Comparison of ENCODE assay signal across 8 cellular contexts in genomic region chr20:20734475-20734948, GRCh38. TPM values are rescaled to one million over a fixed set of nuclear protein-coding genes. Genes with fewer than 3 reads are reported as not detected.
DNase-seq lines count a peak whose midpoint lies in the region; ATAC-seq, FAIRE-seq and TF ChIP-seq lines count a peak whose summit lies in the region.
"Had no signal": no experiment of that assay in that cellular context is flagged by ENCODE, and none has a peak within 500 bp of the region (broad histone marks: within the 10 kb centered on the region; RNA-seq: fewer than 3 reads in every experiment).

No MANE protein-coding gene starts in this region.

- H3K9me3 Mint-ChIP-seq in natural killer cell, result no peaks in the 10 kb centered on the region

- H3K4me3 ChIP-seq in SJCRH30, result no peak overlapping the region

- peak overlapping the region; percentile 19 for H3K4me3 Mint-ChIP-seq in natural killer cell

- no peak overlapping the region for H3K27ac ChIP-seq in SJCRH30

- H3K36me3 ChIP-seq in SJCRH30, result no peaks in the 10 kb centered on the region

- no peaks in the 10 kb centered on the region for H3K36me3 Mint-ChIP-seq in natural killer cell

- peak overlapping the region in 1 of 2 donors; percentile 36 for H3K27ac Mint-ChIP-seq in natural killer cell

- no peak for DNase-seq in GM18507 (ENCODE audit: extremely low spot score, insufficient read length, low read depth)
- peak; percentile 70 for DNase-seq in UCSD-AML1 (lab: John Stamatoyannopoulos, UW; ENCODE audit: unreplicated experiment)
- no peak for DNase-seq in natural killer cell
- no peak for DNase-seq in SJCRH30
- DNase-seq in GM13976 (ENCODE audit: low spot score), result no peak
- no peak for DNase-seq in D341Med (ENCODE audit: low spot score)
- DNase-seq: NCI-H526 had no signal

- in situ Hi-C loops in GM13976 (cut with MboI; ENCODE audit: low sequenced_read_pairs, unreplicated experiment), result no loop called here

- peaks cover 15 to 17% of the 10 kb centered on the region in 2 donors for H3K4me1 Mint-ChIP-seq in natural killer cell

- intact Hi-C loops in natural killer cell (cut with micrococcal nuclease), result no loop called here

- FAIRE-seq in GM18507 (lab: Jason Lieb, UNC), result peak; percentile 77

- no peaks in the 10 kb centered on the region for H3K4me1 ChIP-seq in SJCRH30

- ATAC-seq in HG02981 (IDR thresholded peaks at IDR 0.05; ENCODE audit: unreplicated experiment) (peak; percentile 42), natural killer cell (peak; percentile 42 to 75 (median 71))

- TF ChIP-seq CTCF in natural killer cell (IDR thresholded peaks at IDR 0.05) (no peak), GM13976 (IDR thresholded peaks at IDR 0.05; ENCODE audit: borderline replicate concordance, control extremely low read depth, extremely low read depth, insufficient read depth, missing control alignments) (no peak)

- H3K27me3 Mint-ChIP-seq in natural killer cell (ENCODE audit: low read depth in 2 of 2), result peaks cover 0 to 3% of the 10 kb centered on the region in 2 donors

- H3K27me3 ChIP-seq in SJCRH30, result no peaks in the 10 kb centered on the region

- H3K9me3 ChIP-seq in SJCRH30 (replicated peaks), result no peaks in the 10 kb centered on the region

RNA-seq across cellular contexts. Expression of gene RALGAPA2, which starts 22.1 kb away (rescaled TPM):
- 10 to 100 TPM; 26.6 to 33.9 (median 33.1) TPM for total RNA-seq in natural killer cell
- total RNA-seq in SJCRH30 (2014; rRNA removed; shearing (Covaris generic)), result 23.0 and 25.1 TPM in 2 replicates
